ENCODE assay signal across 2 cellular contexts in genomic region chr19:52613299-52613906, GRCh38.
TF ChIP-seq lines count a peak whose summit lies in the region.

No MANE protein-coding gene starts in this region.

TF ChIP-seq in HCT116, 20 proteins besides CTCF, POLR2A, EP300 and RAD21:
- TF ChIP-seq ZNF274 (IDR thresholded peaks at IDR 0.05; ENCODE audit: low read depth, low read length), result peak; percentile 76
- TF ChIP-seq EZH2phosphoT487 (IDR thresholded peaks at IDR 0.05; ENCODE audit: borderline replicate concordance), result no peak
- no peak for TF ChIP-seq MAX (IDR thresholded peaks at IDR 0.05)
- TF ChIP-seq FOSL1 (IDR thresholded peaks at IDR 0.05; ENCODE audit: low read depth), result no peak

TF ChIP-seq in H1, 55 proteins besides CTCF, POLR2A, EP300 and RAD21:
- TF ChIP-seq CHD7 (IDR thresholded peaks at IDR 0.05; ENCODE audit: insufficient replicate concordance, low read length), result no peak
- TF ChIP-seq ZNF274 (IDR thresholded peaks at IDR 0.05; ENCODE audit: borderline replicate concordance, extremely low read depth, low read length), result peak; percentile 51
- no peak for TF ChIP-seq CBX8 (IDR thresholded peaks at IDR 0.05; ENCODE audit: borderline replicate concordance, low read depth, low read length)
- TF ChIP-seq JUND (IDR thresholded peaks at IDR 0.05; ENCODE audit: low read length), result no peak
- no peak for TF ChIP-seq ATF2 (IDR thresholded peaks at IDR 0.05; ENCODE audit: low read length)
- no peak for TF ChIP-seq MAX (IDR thresholded peaks at IDR 0.05)
- TF ChIP-seq USF2 (IDR thresholded peaks at IDR 0.05; ENCODE audit: low read length), result no peak
- TF ChIP-seq EGR1 (IDR thresholded peaks at IDR 0.05; ENCODE audit: borderline replicate concordance, low read depth, low read length), result no peak
TF ChIP-seq in H1: peak in this region for 1.
